18 cellular contexts compared by ENCODE assay signal in the genomic region with DNA sequence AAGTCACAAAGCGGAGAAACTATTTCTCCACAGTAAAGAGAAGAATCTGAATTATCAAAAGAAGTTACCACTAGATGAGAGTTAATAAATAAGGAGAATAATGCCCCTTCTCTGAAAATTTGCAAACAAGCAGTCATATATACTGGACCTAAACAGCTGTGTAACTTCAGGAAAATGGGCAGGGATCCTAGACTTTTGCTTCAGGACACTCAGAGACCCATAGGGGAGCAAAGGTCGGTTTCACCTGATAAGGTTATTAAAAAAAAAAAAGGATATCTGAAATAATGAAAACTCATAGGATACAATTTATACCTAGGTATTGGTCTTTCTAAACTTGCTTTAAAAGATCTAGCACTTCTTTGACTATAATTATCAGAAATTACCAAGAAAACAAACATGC.
DNase-seq lines count a peak whose midpoint lies in the region; ATAC-seq and TF ChIP-seq lines count a peak whose summit lies in the region.
"Had no signal": no experiment of that assay in that cellular context is flagged by ENCODE, and none has a peak within 500 bp of the region (broad histone marks: within the 10 kb centered on the region; RNA-seq: fewer than 3 reads in every experiment).

No MANE protein-coding gene starts in this region.

- H3K9me3 ChIP-seq in Loucy (ENCODE audit: insufficient read depth, low read depth, low read length) (no peaks in the 10 kb centered on the region), osteoblast (ENCODE audit: low read depth, low read length) (no peaks in the 10 kb centered on the region), left ventricle myocardium inferior (replicated peaks) (no peaks in the 10 kb centered on the region)
- H3K9me3 ChIP-seq: BLaER1 treated with 17β-estradiol and CSF1 and Interleukin-3, amounts not matched to agents 10 nM and 100 nM; Caco-2 had no signal

- no peak overlapping the region for H3K9ac ChIP-seq in Loucy (ENCODE audit: low read depth, low read length, poor library complexity, severe bottlenecking)
- H3K9ac ChIP-seq: BLaER1 treated with 17β-estradiol and CSF1 and Interleukin-3, amounts not matched to agents 10 nM and 100 nM had no signal

- no peak overlapping the region for H3K27ac ChIP-seq in osteoblast (ENCODE audit: low read depth, low read length)
- H3K27ac ChIP-seq in left ventricle myocardium inferior (replicated peaks), result no peak overlapping the region
- H3K27ac ChIP-seq: BLaER1 treated with 17β-estradiol and CSF1 and Interleukin-3, amounts not matched to agents 10 nM and 100 nM; C4-2B had no signal

- intact Hi-C loops in left ventricle myocardium inferior (cut with micrococcal nuclease), result no loop called here

- H3K4me3 ChIP-seq in Loucy (ENCODE audit: low read length, poor library complexity, severe bottlenecking) (no peak overlapping the region), osteoblast (ENCODE audit: insufficient read depth, low read length) (no peak overlapping the region), left ventricle myocardium inferior (no peak overlapping the region)
- H3K4me3 ChIP-seq: BLaER1 treated with 17β-estradiol and CSF1 and Interleukin-3, amounts not matched to agents 10 nM and 100 nM; GM12878 had no signal

- H3K36me3 ChIP-seq in Loucy (ENCODE audit: insufficient read depth, low read length), result no peaks in the 10 kb centered on the region
- no peaks in the 10 kb centered on the region for H3K36me3 ChIP-seq in osteoblast (ENCODE audit: insufficient read depth, low read length)
- H3K36me3 ChIP-seq in left ventricle myocardium inferior, result no peaks in the 10 kb centered on the region
- H3K36me3 ChIP-seq: BLaER1 treated with 17β-estradiol and CSF1 and Interleukin-3, amounts not matched to agents 10 nM and 100 nM had no signal

- H2AFZ ChIP-seq in Loucy (ENCODE audit: low read length) (no peak overlapping the region), osteoblast (ENCODE audit: low read length) (no peak overlapping the region)

- TF ChIP-seq CTCF in Loucy (conservative IDR thresholded peaks at IDR 0.05; ENCODE audit: low read length) (no peak), osteoblast (IDR thresholded peaks at IDR 0.05; ENCODE audit: extremely low read depth, low read depth, low read length) (no peak), left ventricle myocardium inferior (IDR thresholded peaks at IDR 0.05; ENCODE audit: borderline replicate concordance) (no peak)

- no peak for DNase-seq in left lobe of liver (ENCODE audit: low spot score)
- DNase-seq in osteoblast (ENCODE audit: insufficient read length, low spot score, missing footprints), result peak; percentile 31
- no peak for DNase-seq in AG08395 (ENCODE audit: low spot score)
- DNase-seq in EL, result no peak
- DNase-seq in left ventricle myocardium inferior, result no peak
- DNase-seq: 8988T; ACHN; AML-193; Caco-2; Calu3; CD4-positive, alpha-beta T cell; CD8-positive, alpha-beta T cell; DMS79 treated with DMSO at 0.1 percent for 48 hours; GDM1 had no signal

- H3K27me3 ChIP-seq in Loucy (ENCODE audit: insufficient read depth, low read length, poor library complexity, severe bottlenecking) (no peaks in the 10 kb centered on the region), osteoblast (ENCODE audit: insufficient read depth, low read length) (no peaks in the 10 kb centered on the region), left ventricle myocardium inferior (ENCODE audit: low read depth) (no peaks in the 10 kb centered on the region)
- H3K27me3 ChIP-seq: BLaER1 treated with 17β-estradiol and CSF1 and Interleukin-3, amounts not matched to agents 10 nM and 100 nM had no signal

- H3F3A ChIP-seq in Loucy (ENCODE audit: low read depth), result peaks cover 4% of the 10 kb centered on the region; the same call in 1 of the 2 replicates

- H3K4me2 ChIP-seq in Loucy (ENCODE audit: low read depth, low read length, poor library complexity, severe bottlenecking), result peak overlapping the region; percentile 15
- H3K4me2 ChIP-seq in osteoblast (ENCODE audit: insufficient read depth, low read length), result no peak overlapping the region
- H3K4me2 ChIP-seq: BLaER1 treated with 17β-estradiol and CSF1 and Interleukin-3, amounts not matched to agents 10 nM and 100 nM had no signal

- no peaks in the 10 kb centered on the region for H3K9me2 ChIP-seq in Loucy (replicated peaks; ENCODE audit: low read depth, low read length)

- no peaks in the 10 kb centered on the region for H4K20me1 ChIP-seq in Loucy (ENCODE audit: insufficient read depth, low read length, poor library complexity, severe bottlenecking)
- no peaks in the 10 kb centered on the region for H4K20me1 ChIP-seq in osteoblast (ENCODE audit: insufficient read depth, low read length)
- H4K20me1 ChIP-seq: BLaER1 treated with 17β-estradiol and CSF1 and Interleukin-3, amounts not matched to agents 10 nM and 100 nM had no signal

- H3K79me2 ChIP-seq in Loucy (ENCODE audit: insufficient read depth, low read length), result no peaks in the 10 kb centered on the region
- no peaks in the 10 kb centered on the region for H3K79me2 ChIP-seq in osteoblast (ENCODE audit: insufficient read depth, low read length)

- H3K4me1 ChIP-seq in Loucy (ENCODE audit: insufficient read depth, low read length, poor library complexity, severe bottlenecking) (peaks cover 42% of the 10 kb centered on the region), osteoblast (ENCODE audit: insufficient read depth, low read length) (peaks cover 3% of the 10 kb centered on the region), left ventricle myocardium inferior (no peaks in the 10 kb centered on the region)
- H3K4me1 ChIP-seq: Caco-2 had no signal

- ATAC-seq in left lobe of liver, result peak; percentile 69
- ATAC-seq: CD8-positive, alpha-beta T cell; GM12878 had no signal
